24 cellular contexts compared by ENCODE assay signal in the genomic region with DNA sequence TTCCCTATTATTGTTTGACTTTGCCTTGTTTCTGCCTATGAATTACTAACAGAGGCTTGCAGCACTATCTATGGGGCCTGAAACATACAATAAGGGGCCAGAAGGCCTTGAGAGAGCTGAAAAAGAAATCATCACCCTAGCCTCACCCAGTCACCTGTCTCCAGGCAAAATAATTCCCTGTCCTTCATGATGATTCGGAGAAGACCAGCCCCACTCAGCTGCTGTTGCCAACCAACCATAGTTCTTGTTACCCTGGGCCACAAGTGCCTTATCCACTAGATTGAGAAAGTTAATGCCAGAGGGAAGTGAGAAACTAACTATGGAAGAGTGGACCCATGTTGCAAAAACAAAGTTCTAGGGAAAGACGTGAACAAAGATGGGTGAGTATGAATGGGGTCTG.
DNase-seq lines count a peak whose midpoint lies in the region; ATAC-seq and TF ChIP-seq lines count a peak whose summit lies in the region.
"Had no signal": no experiment of that assay in that cellular context is flagged by ENCODE, and none has a peak within 500 bp of the region (broad histone marks: within the 10 kb centered on the region; RNA-seq: fewer than 3 reads in every experiment).

No MANE protein-coding gene starts in this region.

- H3K36me3 ChIP-seq in CD4-positive, CD25-positive, alpha-beta regulatory T cell (ENCODE audit: control insufficient read depth, insufficient read depth, low read length), result no peaks in the 10 kb centered on the region
- no peaks in the 10 kb centered on the region for H3K36me3 ChIP-seq in mucosa of descending colon (ENCODE audit: low read depth)
- H3K36me3 ChIP-seq: BE2C, brain microvascular endothelial cell, esophagus muscularis mucosa, tibial nerve had no signal

- no peaks in the 10 kb centered on the region for H3K27me3 Mint-ChIP-seq in CD4-positive, CD25-positive, alpha-beta regulatory T cell
- no peaks in the 10 kb centered on the region for H3K27me3 Mint-ChIP-seq in activated T-helper 17 cell treated with anti-CD3 and anti-CD28 coated beads, Interleukin-2, amount 50 U/mL, for 72 hours
- H3K27me3 Mint-ChIP-seq: activated CD4-positive, alpha-beta T cell treated with anti-CD3 and anti-CD28 coated beads, Interleukin-2, amount 10 ng/mL, durations not matched to agents 7 days and 5 days; activated naive CD8-positive, alpha-beta T cell treated with anti-CD3 and anti-CD28 coated beads, Interleukin-2, amount 50 U/mL, for 24 hours; naive B cell; stimulated activated naive CD8-positive, alpha-beta T cell treated with anti-CD3 and anti-CD28 coated beads, Interleukin-15, amount 100 ng/mL, for 72 hours had no signal

- H3K4me1 Mint-ChIP-seq in CD4-positive, CD25-positive, alpha-beta regulatory T cell, result peaks cover 5 to 32% (median 15%) of the 10 kb centered on the region in 4 donors
- peaks cover 27% of the 10 kb centered on the region for H3K4me1 Mint-ChIP-seq in activated T-helper 17 cell treated with anti-CD3 and anti-CD28 coated beads, Interleukin-2, amount 50 U/mL, for 72 hours

- no peak for TF ChIP-seq CTCF in mucosa of descending colon (IDR thresholded peaks at IDR 0.05)

- no peaks in the 10 kb centered on the region for H3K27me3 ChIP-seq in CD4-positive, CD25-positive, alpha-beta regulatory T cell (ENCODE audit: control insufficient read depth, insufficient read depth, low read length)
- H3K27me3 ChIP-seq: BE2C, brain microvascular endothelial cell, esophagus muscularis mucosa, tibial nerve had no signal

- ATAC-seq in CD4-positive, CD25-positive, alpha-beta regulatory T cell (ENCODE audit: low read depth in 2 of 2), result no peak
- no peak for ATAC-seq in activated T-helper 17 cell treated with anti-CD3 and anti-CD28 coated beads, Interleukin-2, amount 50 U/mL, for 72 hours (replicated peaks)
- ATAC-seq in mucosa of descending colon, result peak; percentile 34
- ATAC-seq: activated naive CD8-positive, alpha-beta T cell treated with anti-CD3 and anti-CD28 coated beads, Interleukin-2, amount 50 U/mL, for 24 hours; stimulated activated naive CD8-positive, alpha-beta T cell treated with anti-CD3 and anti-CD28 coated beads, Interleukin-15, amount 100 ng/mL, for 72 hours had no signal

- peaks cover 14% of the 10 kb centered on the region for H3K36me3 Mint-ChIP-seq in CD4-positive, CD25-positive, alpha-beta regulatory T cell
- H3K36me3 Mint-ChIP-seq in activated T-helper 17 cell treated with anti-CD3 and anti-CD28 coated beads, Interleukin-2, amount 50 U/mL, for 72 hours (ENCODE audit: low read depth), result peaks cover 32% of the 10 kb centered on the region

- H3K4me1 ChIP-seq in CD4-positive, CD25-positive, alpha-beta regulatory T cell (ENCODE audit: control insufficient read depth, insufficient read depth, low read length, poor library complexity, severe bottlenecking), result no peaks in the 10 kb centered on the region
- peaks cover 16% of the 10 kb centered on the region for H3K4me1 ChIP-seq in mucosa of descending colon (ENCODE audit: low read depth)

- H3K9me3 Mint-ChIP-seq in CD4-positive, CD25-positive, alpha-beta regulatory T cell, result no peaks in the 10 kb centered on the region
- H3K9me3 Mint-ChIP-seq in activated T-helper 17 cell treated with anti-CD3 and anti-CD28 coated beads, Interleukin-2, amount 50 U/mL, for 72 hours, result no peaks in the 10 kb centered on the region
- H3K9me3 Mint-ChIP-seq: activated CD4-positive, alpha-beta T cell treated with anti-CD3 and anti-CD28 coated beads, Interleukin-2, amount 10 ng/mL, durations not matched to agents 7 days and 5 days; activated naive CD8-positive, alpha-beta T cell treated with anti-CD3 and anti-CD28 coated beads, Interleukin-2, amount 50 U/mL, for 24 hours; naive B cell; stimulated activated naive CD8-positive, alpha-beta T cell treated with anti-CD3 and anti-CD28 coated beads, Interleukin-15, amount 100 ng/mL, for 72 hours had no signal

- intact Hi-C loops in mucosa of descending colon (cut with DNase I, micrococcal nuclease), result no loop called here

- no peak overlapping the region for H3K4me3 ChIP-seq in CD4-positive, CD25-positive, alpha-beta regulatory T cell (ENCODE audit: low read depth, low read length)
- H3K4me3 ChIP-seq in mucosa of descending colon, result no peak overlapping the region
- H3K4me3 ChIP-seq: esophagus muscularis mucosa, tibial nerve had no signal

- H3K27ac ChIP-seq in CD4-positive, CD25-positive, alpha-beta regulatory T cell (ENCODE audit: insufficient read depth, low read length, poor library complexity, severe bottlenecking), result no peak overlapping the region
- H3K27ac ChIP-seq: brain microvascular endothelial cell, esophagus muscularis mucosa, tibial nerve had no signal

- peak overlapping the region in 2 of 3 donors; percentile 27 to 67 for H3K27ac Mint-ChIP-seq in CD4-positive, CD25-positive, alpha-beta regulatory T cell
- H3K27ac Mint-ChIP-seq in activated T-helper 17 cell treated with anti-CD3 and anti-CD28 coated beads, Interleukin-2, amount 50 U/mL, for 72 hours, result peak overlapping the region; percentile 75
- H3K27ac Mint-ChIP-seq: activated CD4-positive, alpha-beta T cell treated with anti-CD3 and anti-CD28 coated beads, Interleukin-2, amount 10 ng/mL, durations not matched to agents 7 days and 5 days; activated naive CD8-positive, alpha-beta T cell treated with anti-CD3 and anti-CD28 coated beads, Interleukin-2, amount 50 U/mL, for 24 hours; stimulated activated naive CD8-positive, alpha-beta T cell treated with anti-CD3 and anti-CD28 coated beads, Interleukin-15, amount 100 ng/mL, for 72 hours had no signal

- no peak overlapping the region for H3K4me3 Mint-ChIP-seq in CD4-positive, CD25-positive, alpha-beta regulatory T cell
- peak overlapping the region; percentile 84 for H3K4me3 Mint-ChIP-seq in activated T-helper 17 cell treated with anti-CD3 and anti-CD28 coated beads, Interleukin-2, amount 50 U/mL, for 72 hours
- H3K4me3 Mint-ChIP-seq: activated CD4-positive, alpha-beta T cell treated with anti-CD3 and anti-CD28 coated beads, Interleukin-2, amount 10 ng/mL, durations not matched to agents 7 days and 5 days; activated naive CD8-positive, alpha-beta T cell treated with anti-CD3 and anti-CD28 coated beads, Interleukin-2, amount 50 U/mL, for 24 hours; naive B cell; stimulated activated naive CD8-positive, alpha-beta T cell treated with anti-CD3 and anti-CD28 coated beads, Interleukin-15, amount 100 ng/mL, for 72 hours had no signal

- DNase-seq in NCI-H1417 (lab: John Stamatoyannopoulos, UW) (peak in 2 of 3 experiments; percentile 17 to 62), NCI-H1417 treated with DMSO at 0.1 percent for 48 hours (lab: John Stamatoyannopoulos, UW) (no peak), mucosa of descending colon (no peak), amygdala (lab: John Stamatoyannopoulos, UW) (no peak), RPMI8226 (no peak), hypothalamus (lab: John Stamatoyannopoulos, UW) (no peak)
- no peak for DNase-seq in CD4-positive, CD25-positive, alpha-beta regulatory T cell
- DNase-seq: activated CD4-positive, alpha-beta T cell treated with anti-CD3 and anti-CD28 coated beads, Interleukin-2, amount 10 ng/mL, durations not matched to agents 7 days and 5 days; activated gamma-delta T cell; activated naive CD8-positive, alpha-beta T cell treated with anti-CD3 and anti-CD28 coated beads, Interleukin-2, amount 50 U/mL, for 24 hours; BE2C; brain microvascular endothelial cell; mammary epithelial cell; naive B cell; NCI-H1436 treated with DMSO at 0.1 percent for 48 hours; NCI-H748 treated with DMSO at 0.1 percent for 48 hours; OCI-M1; SHP77; stimulated activated CD4-positive, alpha-beta T cell treated with anti-CD3 and anti-CD28 coated beads, Interleukin-12 subunit alpha, Interleukin-12 subunit beta, amount 100 ng/mL, for 4 hours; stimulated activated CD4-positive, alpha-beta T cell treated with anti-CD3 and anti-CD28 coated beads, Interleukin-4, amount 100 ng/mL, for 4 hours; stimulated activated naive CD8-positive, alpha-beta T cell treated with anti-CD3 and anti-CD28 coated beads, Interleukin-15, amount 100 ng/mL, for 72 hours had no signal

- H3K9me3 ChIP-seq in CD4-positive, CD25-positive, alpha-beta regulatory T cell (ENCODE audit: control insufficient read depth in 2 of 2, low read length in 2 of 2), result no peaks in the 10 kb centered on the region
- no peaks in the 10 kb centered on the region for H3K9me3 ChIP-seq in mucosa of descending colon
- H3K9me3 ChIP-seq: BE2C, esophagus muscularis mucosa, tibial nerve had no signal

Comparison
In these comparisons a context has a peak if more than half of its experiments do, and no peak if none do; other contexts are left out.
1. DNase-seq: peak in NCI-H1417 (2 of 3); none in NCI-H1417 treated with DMSO at 0.1 percent for 48 hours (single experiment), CD4-positive, CD25-positive, alpha-beta regulatory T cell (0 of 3), mucosa of descending colon (0 of 3), amygdala (0 of 56), RPMI8226 (single experiment) and hypothalamus (0 of 51).